Comparison of ENCODE assay signal across 1 cellular context in the genomic region with DNA sequence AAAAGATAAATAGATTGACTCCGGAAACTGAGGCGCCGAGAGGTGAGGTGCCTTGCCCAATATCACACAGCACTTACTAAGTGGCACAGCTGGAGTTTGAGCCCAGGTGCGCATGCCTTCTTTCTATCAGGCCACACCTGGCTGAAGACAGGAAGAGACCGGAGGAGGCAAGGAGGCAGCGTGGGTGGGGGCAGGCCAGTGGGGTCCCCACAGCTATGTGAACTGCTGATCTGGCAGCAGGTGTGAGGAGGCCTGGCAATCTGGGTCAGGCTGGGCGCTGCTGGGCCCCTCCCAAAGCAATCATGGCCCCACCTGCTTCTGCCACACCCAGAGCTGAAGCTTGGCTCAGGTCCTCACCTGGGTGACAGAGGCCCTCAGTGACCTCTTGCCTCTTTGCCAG.
A peak's percentile ranks its signal among the peaks of the same experiment; 100 is the strongest.
TF ChIP-seq lines count a peak whose summit lies in the region.

No MANE protein-coding gene starts in this region.

TF ChIP-seq in H1, 55 proteins besides CTCF, POLR2A, EP300 and RAD21:
- TF ChIP-seq KDM1A (IDR thresholded peaks at IDR 0.05; ENCODE audit: borderline replicate concordance, low read length) (no peak), TCF12 (IDR thresholded peaks at IDR 0.05; ENCODE audit: low read depth, low read length) (peak; percentile 63; the same call in 1 of the 2 replicates)
TF ChIP-seq in H1: peak in this region for 1.
